Comparison of ENCODE assay signal across 17 cellular contexts in the genomic region with DNA sequence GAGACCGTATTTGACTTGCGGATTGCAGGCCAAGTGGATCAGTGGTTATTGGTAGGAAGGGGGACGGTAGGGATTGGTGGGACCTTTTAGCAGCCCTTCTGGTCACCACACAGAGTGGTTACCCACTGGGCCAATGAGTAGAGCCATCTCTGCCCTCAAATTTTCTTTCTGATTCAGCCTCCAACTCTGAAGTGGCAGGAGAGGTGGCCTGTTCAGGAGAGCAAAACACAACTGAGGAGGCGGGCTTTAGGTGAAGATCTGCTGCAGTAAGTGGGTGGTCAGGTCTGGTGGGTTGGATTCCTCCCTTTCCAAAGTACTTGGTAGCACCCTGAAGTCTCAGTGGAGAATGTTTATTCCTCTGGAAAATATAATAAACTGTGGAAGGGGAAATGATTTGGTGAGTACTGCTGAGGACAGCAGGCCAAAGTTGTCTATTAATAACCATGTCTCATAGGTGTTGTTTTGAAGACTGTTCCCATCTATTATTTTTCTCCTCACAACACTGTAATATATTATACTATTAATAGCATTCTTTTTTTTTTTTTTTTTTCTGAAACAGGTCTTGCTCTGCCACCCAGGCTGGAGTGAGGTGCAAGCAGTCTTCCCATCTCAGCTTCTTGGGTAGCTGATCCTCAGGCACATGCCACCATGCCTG.
"Had no signal": no experiment of that assay in that cellular context is flagged by ENCODE, and none has a peak within 500 bp of the region (broad histone marks: within the 10 kb centered on the region; RNA-seq: fewer than 3 reads in every experiment).

No MANE protein-coding gene starts in this region.

- DNase-seq: dermis blood vessel endothelial cell; hippocampal formation; kidney glomerular epithelial cell; lower lobe of right lung; natural killer cell; nucleus accumbens; ovary; right lobe of liver; spleen; stimulated activated CD4-positive, alpha-beta T cell treated with anti-CD3 and anti-CD28 coated beads, Interleukin-15, amount 100 ng/mL, for 24 hours; stimulated activated CD4-positive, alpha-beta T cell treated with anti-CD3 and anti-CD28 coated beads, Interleukin-1b, Interleukin-23, amount 100 ng/mL, for 48 hours; stimulated activated CD4-positive, alpha-beta T cell treated with anti-CD3 and anti-CD28 coated beads, Interleukin-4, amount 100 ng/mL, for 24 hours; tibial artery; uterus had no signal

- H3K4me3 ChIP-seq: lower lobe of right lung, ovary, right lobe of liver, spleen, tibial artery, upper lobe of left lung, uterus had no signal

- H3K4me1 ChIP-seq: lower lobe of right lung, right lobe of liver, spleen, upper lobe of left lung, uterus had no signal

- ATAC-seq: left lobe of liver; lower lobe of right lung; natural killer cell; right lobe of liver; stimulated activated memory B cell treated with anti-CD40 and anti-IgM and Interleukin-4, amounts not matched to agents 10 μg/mL and 1 μg/mL and 100 μg/mL, for 72 hours had no signal

- H3K27ac ChIP-seq: lower lobe of right lung, ovary, right lobe of liver, spleen, tibial artery, upper lobe of left lung, uterus had no signal

- H3K9me3 ChIP-seq: lower lobe of right lung, ovary, right lobe of liver, spleen, tibial artery, upper lobe of left lung, uterus had no signal

- H3K36me3 ChIP-seq: ovary, uterus had no signal

- H3K27me3 ChIP-seq: ovary, right lobe of liver, spleen, tibial artery, upper lobe of left lung, uterus had no signal
